8 cellular contexts compared by ENCODE assay signal in genomic region chr12:57476162-57476992, GRCh38. TPM values are rescaled to one million over a fixed set of nuclear protein-coding genes. Genes with fewer than 3 reads are reported as not detected.
A peak's percentile ranks its signal among the peaks of the same experiment; 100 is the strongest.
DNase-seq lines count a peak whose midpoint lies in the region; ATAC-seq and TF ChIP-seq lines count a peak whose summit lies in the region.

No MANE protein-coding gene starts in this region.

- H3K36me3 ChIP-seq in brain microvascular endothelial cell (replicated peaks) (no peaks in the 10 kb centered on the region), mucosa of descending colon (ENCODE audit: low read depth) (no peaks in the 10 kb centered on the region), stomach (peaks cover 0 to 18% (median 0%) of the 10 kb centered on the region in 4 donors), ovary (no peaks in the 10 kb centered on the region)

- TF ChIP-seq CTCF in brain microvascular endothelial cell (IDR thresholded peaks at IDR 0.05; ENCODE audit: low read depth, low read length, missing control alignments) (peak; percentile 45), mucosa of descending colon (IDR thresholded peaks at IDR 0.05) (no peak), stomach (IDR thresholded peaks at IDR 0.05) (peak in 1 of 7 experiments; percentile 8), ovary (IDR thresholded peaks at IDR 0.05) (no peak)

- peaks cover 47% of the 10 kb centered on the region for H3K27me3 ChIP-seq in brain microvascular endothelial cell (replicated peaks)
- H3K27me3 ChIP-seq in stomach: peaks cover 0 to 84% (median 41%) of the 10 kb centered on the region in 3 donors
- no peaks in the 10 kb centered on the region for H3K27me3 ChIP-seq in ovary

- ATAC-seq in Right ventricle myocardium inferior: peak; percentile 12
- peak; percentile 37 for ATAC-seq in mucosa of descending colon

- H3K27ac ChIP-seq in brain microvascular endothelial cell (no peak overlapping the region), stomach (peak overlapping the region in 4 of 5 donors; percentile 64 to 80 (median 75)), ovary (no peak overlapping the region)

- intact Hi-C loops in Right ventricle myocardium inferior (cut with DNase I) (no loop called here), cardiac septum (cut with DNase I) (no loop called here), mucosa of descending colon (cut with DNase I, micrococcal nuclease) (no loop called here), stomach (cut with DNase I; ENCODE audit: low total_unique reads) (no loop called here), ovary (cut with DNase I) (no loop called here)

- WGBS in stomach, 5 donors: 15 to 19% (median 17%) methylated on average over 27 to 29 of the region's 29 CpGs
- WGBS in ovary, 3 donors: 18 to 23% (median 20%) methylated on average over 29 of the region's 29 CpGs

- TF ChIP-seq EP300 in stomach (IDR thresholded peaks at IDR 0.05) (no peak), ovary (IDR thresholded peaks at IDR 0.05) (no peak)

- H3K4me1 ChIP-seq in mucosa of descending colon (ENCODE audit: low read depth) (peaks cover 15% of the 10 kb centered on the region), stomach (peaks cover 17 to 35% (median 23%) of the 10 kb centered on the region in 4 donors), ovary (ENCODE audit: insufficient read depth) (peaks cover 7% of the 10 kb centered on the region)

- DNase-seq in Right ventricle myocardium inferior (ENCODE audit: missing footprints) (peak; percentile 85), cardiac septum (ENCODE audit: low spot score) (no peak), T follicular helper cell (ENCODE audit: low read depth) (peak; percentile 41), brain microvascular endothelial cell (no peak), mucosa of descending colon (peak in 1 of 3 donors; percentile 56), stomach (peak; percentile 41), cerebellar nuclear complex (lab: John Stamatoyannopoulos, UW) (no peak), ovary (no peak)

- H3K4me3 ChIP-seq in brain microvascular endothelial cell (ENCODE audit: low read depth, low read length) (no peak overlapping the region), mucosa of descending colon (no peak overlapping the region), stomach (peak overlapping the region; percentile 36 to 60 (median 45)), ovary (no peak overlapping the region)

- H3K9me3 ChIP-seq in mucosa of descending colon: no peaks in the 10 kb centered on the region
- H3K9me3 ChIP-seq in stomach: no peaks in the 10 kb centered on the region
- no peaks in the 10 kb centered on the region for H3K9me3 ChIP-seq in ovary

- in situ Hi-C loops in brain microvascular endothelial cell (cut with HindIII; ENCODE audit: low pct_ligation_motif_present, low sequenced_read_pairs): no loop called here

- TF ChIP-seq POLR2A in stomach (IDR thresholded peaks at IDR 0.05) (no peak), ovary (IDR thresholded peaks at IDR 0.05) (no peak)

RNA-seq across cellular contexts. Expression of gene ARHGAP9, which starts 3.3 kb away (rescaled TPM):
- 6.4 TPM for total RNA-seq in Right ventricle myocardium inferior
- total RNA-seq in cardiac septum: 5.9 TPM
- 10 to 100 TPM in 2 of 3 donors, 1 to 10 TPM in 1; 8.8 to 18.5 (median 15.0) TPM for total RNA-seq in mucosa of descending colon
- total RNA-seq in stomach: 10 to 100 TPM in 1 of 5 donors, 1 to 10 TPM in 3, not detected in 1; 2.3 to 28.1 (median 5.8) TPM
- 10 to 100 TPM in 1 of 3 donors, 1 to 10 TPM in 2; 5.8 to 11.1 (median 7.5) TPM for polyA plus RNA-seq in stomach
- 1 to 10 TPM; 2.7 to 8.0 (median 4.2) TPM for total RNA-seq in ovary
- polyA plus RNA-seq in ovary: 1 to 10 TPM; 2.6 to 9.5 TPM

RNA-seq across cellular contexts. Expression of gene MARS1, which starts 11.5 kb away (rescaled TPM):
- total RNA-seq in Right ventricle myocardium inferior (89.7 TPM), cardiac septum (89.2 TPM), mucosa of descending colon (100 to 1,000 TPM in 1 of 3 donors, 10 to 100 TPM in 2; 63.7 to 117 (median 94.7) TPM), stomach (1,000 to 10,000 TPM in 1 of 5 donors, 100 to 1,000 TPM in 1, 10 to 100 TPM in 3; 37.3 to 1,821 (median 71.6) TPM), ovary (100 to 1,000 TPM in 2 of 7 donors, 10 to 100 TPM in 5; 21.1 to 479 (median 66.4) TPM)
- polyA plus RNA-seq in stomach (10 to 100 TPM; 35.1 to 91.2 (median 51.8) TPM), ovary (10 to 100 TPM; 30.8 to 87.4 TPM)

RNA-seq across cellular contexts. Expression of gene GLI1, which starts 16.8 kb away (rescaled TPM):
- total RNA-seq in Right ventricle myocardium inferior (0.92 TPM), cardiac septum (0.83 TPM), mucosa of descending colon (1 to 10 TPM in 2 of 3 donors, under 1 TPM in 1; 0.46 to 2.0 (median 1.9) TPM), stomach (1 to 10 TPM in 1 of 5 donors, under 1 TPM in 4; 0.14 to 4.0 (median 0.58) TPM), ovary (1 to 10 TPM in 2 of 7 donors, under 1 TPM in 4, not detected in 1; 0.48 to 4.1 (median 0.74) TPM)
- polyA plus RNA-seq in stomach (1 to 10 TPM in 2 of 3 donors, under 1 TPM in 1; 0.53 to 2.7 (median 1.7) TPM), ovary (1 to 10 TPM; 2.2 to 4.1 TPM)

RNA-seq across cellular contexts. Expression of gene INHBE, which starts 21.3 kb away (rescaled TPM):
- not detected for total RNA-seq in Right ventricle myocardium inferior
- 0.73 TPM for total RNA-seq in cardiac septum
- not detected for total RNA-seq in mucosa of descending colon
- not detected for total RNA-seq in stomach
- polyA plus RNA-seq in stomach: not detected
- not detected for total RNA-seq in ovary
- polyA plus RNA-seq in ovary: not detected

RNA-seq across cellular contexts. Expression of gene INHBC, which starts 41.8 kb away (rescaled TPM):
- total RNA-seq in Right ventricle myocardium inferior (not detected), cardiac septum (not detected), mucosa of descending colon (not detected), stomach (under 1 TPM in 1 of 5 donors, not detected in 4; 0.37 TPM), ovary (under 1 TPM in 2 of 7 donors, not detected in 5; 0.12 to 0.27 TPM)
- polyA plus RNA-seq in stomach (not detected), ovary (under 1 TPM; 0.07 to 0.12 TPM)

Comparison
In these comparisons a context has a peak if more than half of its experiments do, and no peak if none do; other contexts are left out.
1. DNase-seq: peak in Right ventricle myocardium inferior (single experiment), T follicular helper cell (single experiment) and stomach (single experiment); none in cardiac septum (single experiment), brain microvascular endothelial cell (single experiment), cerebellar nuclear complex (0 of 2) and ovary (0 of 5).
2. H3K27ac ChIP-seq: peak in stomach (4 of 5); none in brain microvascular endothelial cell (single experiment) and ovary (0 of 2).
3. H3K4me3 ChIP-seq: peak in stomach (4 of 4); none in brain microvascular endothelial cell (single experiment), mucosa of descending colon (single experiment) and ovary (single experiment).